Comparison of ENCODE assay signal across 10 cellular contexts in the genomic region with DNA sequence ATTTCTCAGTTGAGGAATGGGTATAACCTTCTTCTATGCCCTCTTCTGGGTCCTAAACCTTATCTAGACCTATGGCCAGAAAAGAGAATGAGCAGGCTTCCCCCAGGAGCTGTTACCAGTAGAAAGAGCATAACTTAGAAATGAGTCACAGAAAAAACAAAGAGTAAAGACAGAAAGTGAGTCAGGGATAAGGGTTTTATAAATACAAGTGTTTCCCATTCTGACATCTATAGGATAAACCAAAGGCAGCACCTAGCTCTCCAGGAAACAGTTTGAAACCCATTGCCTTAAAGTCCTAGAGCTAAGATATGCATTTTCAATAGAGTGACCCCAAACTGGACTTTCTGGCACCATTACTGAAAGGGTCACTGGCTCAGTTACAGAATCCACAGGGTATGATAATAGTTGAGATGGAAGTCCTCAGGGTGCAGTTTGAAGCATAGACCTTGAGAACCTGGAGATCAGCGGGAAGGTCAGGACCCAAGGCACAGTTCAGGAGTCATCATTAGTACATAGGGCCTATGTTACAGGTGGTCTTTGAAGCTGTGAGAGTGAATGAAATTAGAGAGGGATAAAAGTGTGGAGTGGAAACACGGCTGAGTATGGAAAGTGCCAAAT. TPM values are rescaled to one million over a fixed set of nuclear protein-coding genes. Genes with fewer than 3 reads are reported as not detected.
DNase-seq lines count a peak whose midpoint lies in the region; TF ChIP-seq lines count a peak whose summit lies in the region.
"Had no signal": no experiment of that assay in that cellular context is flagged by ENCODE, and none has a peak within 500 bp of the region (broad histone marks: within the 10 kb centered on the region; RNA-seq: fewer than 3 reads in every experiment).

No MANE protein-coding gene starts in this region.

- no peaks in the 10 kb centered on the region for H3K36me3 Mint-ChIP-seq in activated CD4-positive, alpha-beta memory T cell treated with anti-CD3 and anti-CD28 coated beads, Interleukin-2, amount 10 ng/mL, durations not matched to agents 7 days and 5 days (ENCODE audit: low read depth)
- H3K36me3 Mint-ChIP-seq: WTC11 had no signal

- CTCF ChIA-PET in activated CD4-positive, alpha-beta memory T cell treated with anti-CD3 and anti-CD28 coated beads, Interleukin-2, amount 10 ng/mL, durations not matched to agents 7 days and 5 days (lab: Charles Lee) = no interaction called here

- DNase-seq in Caki2 (ENCODE audit: low read depth) (peak; percentile 81), M059J (ENCODE audit: low read depth) (peak; percentile 88), dedifferentiated amniotic fluid mesenchymal stem cell (ENCODE audit: extremely low spot score) (peak; percentile 26), myocyte (ENCODE audit: low read depth) (peak; percentile 17), NCI-H1436 (lab: John Stamatoyannopoulos, UW) (no peak), erythroblast (lab: John Stamatoyannopoulos, UW) (no peak), NCI-H2196 treated with DMSO at 0.1 percent for 48 hours (lab: John Stamatoyannopoulos, UW; ENCODE audit: unreplicated experiment) (no peak)
- DNase-seq in activated CD4-positive, alpha-beta memory T cell treated with anti-CD3 and anti-CD28 coated beads, Interleukin-2, amount 10 ng/mL, durations not matched to agents 7 days and 5 days = no peak
- DNase-seq: effector memory CD8-positive, alpha-beta T cell had no signal

- no peak overlapping the region for H3K4me3 Mint-ChIP-seq in activated CD4-positive, alpha-beta memory T cell treated with anti-CD3 and anti-CD28 coated beads, Interleukin-2, amount 10 ng/mL, durations not matched to agents 7 days and 5 days
- H3K4me3 Mint-ChIP-seq: effector memory CD8-positive, alpha-beta T cell; WTC11 had no signal

- no peaks in the 10 kb centered on the region for H3K9me3 Mint-ChIP-seq in activated CD4-positive, alpha-beta memory T cell treated with anti-CD3 and anti-CD28 coated beads, Interleukin-2, amount 10 ng/mL, durations not matched to agents 7 days and 5 days
- H3K9me3 Mint-ChIP-seq: effector memory CD8-positive, alpha-beta T cell had no signal

- POLR2A ChIA-PET in activated CD4-positive, alpha-beta memory T cell treated with anti-CD3 and anti-CD28 coated beads, Interleukin-2, amount 10 ng/mL, durations not matched to agents 7 days and 5 days (lab: Charles Lee) = no interaction called here

- no peak overlapping the region for H3K27ac Mint-ChIP-seq in activated CD4-positive, alpha-beta memory T cell treated with anti-CD3 and anti-CD28 coated beads, Interleukin-2, amount 10 ng/mL, durations not matched to agents 7 days and 5 days
- H3K27ac Mint-ChIP-seq: effector memory CD8-positive, alpha-beta T cell; WTC11 had no signal

- peaks cover 2% of the 10 kb centered on the region for H3K27me3 Mint-ChIP-seq in activated CD4-positive, alpha-beta memory T cell treated with anti-CD3 and anti-CD28 coated beads, Interleukin-2, amount 10 ng/mL, durations not matched to agents 7 days and 5 days

- no peaks in the 10 kb centered on the region for H3K4me1 Mint-ChIP-seq in activated CD4-positive, alpha-beta memory T cell treated with anti-CD3 and anti-CD28 coated beads, Interleukin-2, amount 10 ng/mL, durations not matched to agents 7 days and 5 days

- TF ChIP-seq POLR2A in erythroblast (IDR thresholded peaks at IDR 0.05; ENCODE audit: low read length) = no peak

- in situ Hi-C loops in Caki2 (cut with HindIII; ENCODE audit: low pct_unique_long_range_greater_than_20kb, low sequenced_read_pairs) = no loop called here

RNA-seq across cellular contexts. Expression of gene LIFR, which starts 42.7 kb away (rescaled TPM):
- 4.2 and 13.7 TPM in 2 replicates for total RNA-seq in Caki2 (2014; rRNA removed; shearing (Covaris generic); ENCODE audit: low replicate concordance)
- total RNA-seq in M059J (2014; rRNA removed; shearing (Covaris generic)) = 8.9 and 10.8 TPM in 2 replicates
- 11.1 and 16.2 TPM in 2 replicates for total RNA-seq in myocyte
- polyA plus RNA-seq in myocyte (2012) = 2.4 TPM
- under 1 TPM; 0.05 to 0.18 TPM for total RNA-seq in activated CD4-positive, alpha-beta memory T cell treated with anti-CD3 and anti-CD28 coated beads, Interleukin-2, amount 10 ng/mL, durations not matched to agents 7 days and 5 days

Comparison
In these comparisons a context has a peak if more than half of its experiments do, and no peak if none do; other contexts are left out.
1. DNase-seq: peak in Caki2 (single experiment), M059J (single experiment), dedifferentiated amniotic fluid mesenchymal stem cell (single experiment) and myocyte (single experiment); none in NCI-H1436 (single experiment), erythroblast (0 of 2), activated CD4-positive, alpha-beta memory T cell treated with anti-CD3 and anti-CD28 coated beads, Interleukin-2, amount 10 ng/mL, durations not matched to agents 7 days and 5 days (single experiment) and NCI-H2196 treated with DMSO at 0.1 percent for 48 hours (single experiment).